9 cellular contexts compared by ENCODE assay signal in genomic region chr22:42388130-42388797, GRCh38.
A peak's percentile ranks its signal among the peaks of the same experiment; 100 is the strongest.
DNase-seq lines count a peak whose midpoint lies in the region; ATAC-seq and TF ChIP-seq lines count a peak whose summit lies in the region.
"Had no signal": no experiment of that assay in that cellular context is flagged by ENCODE, and none has a peak within 500 bp of the region (broad histone marks: within the 10 kb centered on the region; RNA-seq: fewer than 3 reads in every experiment).

No MANE protein-coding gene starts in this region.

- DNase-seq in GM12865 (ENCODE audit: low read depth) = peak; percentile 32
- peak; percentile 27 for DNase-seq in NCI-H2081 treated with DMSO at 0.1 percent for 48 hours (lab: John Stamatoyannopoulos, UW)
- DNase-seq in WERI-Rb-1 = peak; percentile 94
- peak; percentile 46 for DNase-seq in nephron progenitor cell
- no peak for DNase-seq in AG20443 (ENCODE audit: low spot score)
- no peak for DNase-seq in MV-4-11 (lab: John Stamatoyannopoulos, UW)
- DNase-seq: dermis blood vessel endothelial cell had no signal

- no peaks in the 10 kb centered on the region for H3K36me3 ChIP-seq in WERI-Rb-1

- ATAC-seq in HG02678 (IDR thresholded peaks at IDR 0.05; ENCODE audit: unreplicated experiment) (no peak), HG03469 (IDR thresholded peaks at IDR 0.05; ENCODE audit: unreplicated experiment) (no peak)

- H3K9me3 ChIP-seq in WERI-Rb-1 (ENCODE audit: severe bottlenecking) = no peaks in the 10 kb centered on the region

- H3K4me3 Mint-ChIP-seq in nephron progenitor cell = no peak overlapping the region

- H3K27ac Mint-ChIP-seq in nephron progenitor cell = no peak overlapping the region

- H3K4me3 ChIP-seq in GM12865 (ENCODE audit: low read depth, low read length) (no peak overlapping the region), WERI-Rb-1 (ENCODE audit: low read depth, low read length) (no peak overlapping the region)

- peaks cover 19% of the 10 kb centered on the region for H3K4me1 Mint-ChIP-seq in nephron progenitor cell

- H3K36me3 Mint-ChIP-seq in nephron progenitor cell (ENCODE audit: low read depth) = no peaks in the 10 kb centered on the region

- peak overlapping the region; percentile 82 for H3K27ac ChIP-seq in WERI-Rb-1

- peaks cover 61% of the 10 kb centered on the region for H3K27me3 Mint-ChIP-seq in nephron progenitor cell (ENCODE audit: low read depth, poor library complexity)

- H3K27me3 ChIP-seq in WERI-Rb-1 (ENCODE audit: insufficient read depth, low read depth, severe bottlenecking) = no peaks in the 10 kb centered on the region

- no peak for TF ChIP-seq CTCF in GM12865 (IDR thresholded peaks at IDR 0.05; ENCODE audit: insufficient read depth, low read depth, low read length, missing control alignments)
- no peak for TF ChIP-seq CTCF in WERI-Rb-1 (IDR thresholded peaks at IDR 0.05; ENCODE audit: low read depth, low read length)
- no peak for TF ChIP-seq CTCF in nephron progenitor cell (IDR thresholded peaks at IDR 0.05)

- H3K9me3 Mint-ChIP-seq in nephron progenitor cell = peaks cover 3% of the 10 kb centered on the region

Comparison
In these comparisons a context has a peak if more than half of its experiments do, and no peak if none do; other contexts are left out.
1. DNase-seq: peak in GM12865 (single experiment), NCI-H2081 treated with DMSO at 0.1 percent for 48 hours (single experiment), WERI-Rb-1 (single experiment) and nephron progenitor cell (single experiment); none in AG20443 (single experiment) and MV-4-11 (single experiment).